ENCODE assay signal across 10 cellular contexts in genomic region chr9:120891255-120891954, GRCh38. TPM values are rescaled to one million over a fixed set of nuclear protein-coding genes. Genes with fewer than 3 reads are reported as not detected.
DNase-seq lines count a peak whose midpoint lies in the region; ATAC-seq, FAIRE-seq and TF ChIP-seq lines count a peak whose summit lies in the region.
"Had no signal": no experiment of that assay in that cellular context is flagged by ENCODE, and none has a peak within 500 bp of the region (broad histone marks: within the 10 kb centered on the region; RNA-seq: fewer than 3 reads in every experiment).

No MANE protein-coding gene starts in this region.

- H3K4me3 ChIP-seq in DND-41 (ENCODE audit: low read depth in 1 of 2, low read length in 2 of 2) (no peak overlapping the region), skin epidermis (no peak overlapping the region)

- no peaks in the 10 kb centered on the region for H3K36me3 ChIP-seq in DND-41 (ENCODE audit: insufficient read depth, low read length)

- no peaks in the 10 kb centered on the region for H3K79me2 ChIP-seq in DND-41 (ENCODE audit: insufficient read depth, low read length)

- H3K9ac ChIP-seq in DND-41 (ENCODE audit: low read depth, low read length) = no peak overlapping the region

- no peak for TF ChIP-seq CTCF in DND-41 (IDR thresholded peaks at IDR 0.05; ENCODE audit: borderline replicate concordance, extremely low read depth, low read length, poor library complexity, severe bottlenecking)
- no peak for TF ChIP-seq CTCF in CD14-positive monocyte (IDR thresholded peaks at IDR 0.05)

- peak overlapping the region; percentile 25 for H3K4me3 Mint-ChIP-seq in T-helper 1 cell treated with Interleukin-12 subunit alpha and Interleukin-12 subunit beta and Interleukin-4 antibody, amounts not matched to agents 30 μg/mL and 1 μg/mL, for 36 hours
- H3K4me3 Mint-ChIP-seq in activated naive CD4-positive, alpha-beta T cell treated with anti-CD3 and anti-CD28 coated beads, Interleukin-2, amount 50 U/mL, for 24 hours = peak overlapping the region; percentile 75
- H3K4me3 Mint-ChIP-seq in CD14-positive monocyte = no peak overlapping the region

- H3K36me3 Mint-ChIP-seq in T-helper 1 cell treated with Interleukin-12 subunit alpha and Interleukin-12 subunit beta and Interleukin-4 antibody, amounts not matched to agents 30 μg/mL and 1 μg/mL, for 36 hours (ENCODE audit: low read depth) = peaks cover 9% of the 10 kb centered on the region
- peaks cover 4% of the 10 kb centered on the region for H3K36me3 Mint-ChIP-seq in activated naive CD4-positive, alpha-beta T cell treated with anti-CD3 and anti-CD28 coated beads, Interleukin-2, amount 50 U/mL, for 24 hours
- no peaks in the 10 kb centered on the region for H3K36me3 Mint-ChIP-seq in CD14-positive monocyte

- H3K27me3 ChIP-seq in DND-41 (ENCODE audit: insufficient read depth, low read length, poor library complexity) = no peaks in the 10 kb centered on the region

- H3K27ac ChIP-seq in DND-41 (ENCODE audit: low read length) = peak overlapping the region; percentile 77; the same call in 1 of the 2 replicates
- peak overlapping the region in 18 of 21 experiments; percentile 3 to 92 (median 62) for H3K27ac ChIP-seq in skin epidermis

- no peaks in the 10 kb centered on the region for H3K27me3 Mint-ChIP-seq in T-helper 1 cell treated with Interleukin-12 subunit alpha and Interleukin-12 subunit beta and Interleukin-4 antibody, amounts not matched to agents 30 μg/mL and 1 μg/mL, for 36 hours (ENCODE audit: low read depth)
- no peaks in the 10 kb centered on the region for H3K27me3 Mint-ChIP-seq in activated naive CD4-positive, alpha-beta T cell treated with anti-CD3 and anti-CD28 coated beads, Interleukin-2, amount 50 U/mL, for 24 hours
- peaks cover 0 to 5% (median 4%) of the 10 kb centered on the region in 3 donors for H3K27me3 Mint-ChIP-seq in CD14-positive monocyte (ENCODE audit: low read depth in 3 of 3)

- no peak overlapping the region for H3K4me2 ChIP-seq in DND-41 (ENCODE audit: insufficient read depth, low read length)

- no peaks in the 10 kb centered on the region for H3K9me3 ChIP-seq in DND-41 (ENCODE audit: insufficient read depth, low read length, severe bottlenecking)

- ATAC-seq in DND-41 (ENCODE audit: insufficient read depth, low read depth) = no peak
- ATAC-seq in GM18520 (IDR thresholded peaks at IDR 0.05; ENCODE audit: unreplicated experiment) = no peak

- peaks cover 39% of the 10 kb centered on the region for H3K4me1 ChIP-seq in DND-41 (ENCODE audit: insufficient read depth, low read length)

- H3K27ac Mint-ChIP-seq in T-helper 1 cell treated with Interleukin-12 subunit alpha and Interleukin-12 subunit beta and Interleukin-4 antibody, amounts not matched to agents 30 μg/mL and 1 μg/mL, for 36 hours = peak overlapping the region; percentile 99
- peak overlapping the region; percentile 98 for H3K27ac Mint-ChIP-seq in activated naive CD4-positive, alpha-beta T cell treated with anti-CD3 and anti-CD28 coated beads, Interleukin-2, amount 50 U/mL, for 24 hours
- peak overlapping the region in 1 of 7 donors; percentile 23 for H3K27ac Mint-ChIP-seq in CD14-positive monocyte

- intact Hi-C loops in CD14-positive monocyte (cut with micrococcal nuclease) = no loop called here

- DNase-seq in DND-41 (no peak), H54 (ENCODE audit: insufficient read length, low spot score) (no peak), medulla oblongata (ENCODE audit: extremely low spot score) (no peak), CD14-positive monocyte (ENCODE audit: low spot score) (no peak)
- DNase-seq: COR-L47 had no signal

- no peak for TF ChIP-seq POLR2A in H54 (IDR thresholded peaks at IDR 0.05; ENCODE audit: low read depth, low read length)

- H2AFZ ChIP-seq in DND-41 (ENCODE audit: low read depth, low read length) = no peak overlapping the region

- peaks cover 61% of the 10 kb centered on the region for H3K4me1 Mint-ChIP-seq in T-helper 1 cell treated with Interleukin-12 subunit alpha and Interleukin-12 subunit beta and Interleukin-4 antibody, amounts not matched to agents 30 μg/mL and 1 μg/mL, for 36 hours (ENCODE audit: low read depth)
- peaks cover 77% of the 10 kb centered on the region for H3K4me1 Mint-ChIP-seq in activated naive CD4-positive, alpha-beta T cell treated with anti-CD3 and anti-CD28 coated beads, Interleukin-2, amount 50 U/mL, for 24 hours
- peaks cover 25% of the 10 kb centered on the region for H3K4me1 Mint-ChIP-seq in CD14-positive monocyte

- FAIRE-seq in H54 (lab: Jason Lieb, UNC) = no peak
- FAIRE-seq: TTC549 had no signal

- no peaks in the 10 kb centered on the region for H4K20me1 ChIP-seq in DND-41 (ENCODE audit: insufficient read depth, low read length)

- no peaks in the 10 kb centered on the region for H3K9me3 Mint-ChIP-seq in T-helper 1 cell treated with Interleukin-12 subunit alpha and Interleukin-12 subunit beta and Interleukin-4 antibody, amounts not matched to agents 30 μg/mL and 1 μg/mL, for 36 hours
- H3K9me3 Mint-ChIP-seq in activated naive CD4-positive, alpha-beta T cell treated with anti-CD3 and anti-CD28 coated beads, Interleukin-2, amount 50 U/mL, for 24 hours = no peaks in the 10 kb centered on the region
- peaks cover 0 to 2% (median 0%) of the 10 kb centered on the region in 7 donors for H3K9me3 Mint-ChIP-seq in CD14-positive monocyte

RNA-seq across cellular contexts. Expression of gene PHF19, which starts 14.4 kb away (rescaled TPM):
- 10 to 100 TPM; 12.6 to 12.7 TPM for polyA plus RNA-seq in CD14-positive monocyte

RNA-seq across cellular contexts. Expression of gene TRAF1, which starts 35.2 kb away (rescaled TPM):
- under 1 TPM; 0.15 to 0.74 TPM for polyA plus RNA-seq in CD14-positive monocyte

RNA-seq across cellular contexts. Expression of gene PSMD5, which starts 48.7 kb away (rescaled TPM):
- polyA plus RNA-seq in CD14-positive monocyte = 10 to 100 TPM; 10.7 to 20.9 TPM

Comparison
In these comparisons a context has a peak if more than half of its experiments do, and no peak if none do; other contexts are left out.
1. H3K4me3 Mint-ChIP-seq: peak in T-helper 1 cell treated with Interleukin-12 subunit alpha and Interleukin-12 subunit beta and Interleukin-4 antibody, amounts not matched to agents 30 μg/mL and 1 μg/mL, for 36 hours (single experiment) and activated naive CD4-positive, alpha-beta T cell treated with anti-CD3 and anti-CD28 coated beads, Interleukin-2, amount 50 U/mL, for 24 hours (single experiment); none in CD14-positive monocyte (0 of 2).